ENCODE assay signal across 25 cellular contexts in genomic region chr22:29856496-29856895, GRCh38.
"Had no signal": no experiment of that assay in that cellular context is flagged by ENCODE, and none has a peak within 500 bp of the region (broad histone marks: within the 10 kb centered on the region; RNA-seq: fewer than 3 reads in every experiment).

No MANE protein-coding gene starts in this region.

- DNase-seq: activated CD4-positive, alpha-beta T cell treated with anti-CD3 and anti-CD28 coated beads for 48 hours; activated CD4-positive, alpha-beta T cell treated with anti-CD3 and anti-CD28 coated beads, Interleukin-2, amount 50 U/mL, for 4 hours; activated CD4-positive, CD25-positive, alpha-beta regulatory T cell treated with anti-CD3 and anti-CD28 coated beads, Interleukin-2, amount 50 U/mL, for 72 hours; activated CD8-positive, alpha-beta T cell treated with anti-CD3 and anti-CD28 coated beads, Interleukin-2, amount 10 ng/mL, durations not matched to agents 7 days and 5 days; activated effector memory CD4-positive, alpha-beta T cell treated with anti-CD3 and anti-CD28 coated beads, Interleukin-2, amount 50 U/mL, for 16 hours; activated naive CD4-positive, alpha-beta T cell treated with Interleukin-2 at 50 U/mL for 16 hours; activated naive CD8-positive, alpha-beta T cell treated with anti-CD3 and anti-CD28 coated beads, Interleukin-2, amount 50 U/mL, for 24 hours; activated T-cell treated with anti-CD3 and anti-CD28 coated beads, Interleukin-2, amount 50 U/mL, for 4 hours; amniotic stem cell; NCI-H1436; NCI-H187; NCI-H2081; NCI-H510A treated with DMSO at 0.1 percent for 48 hours; NCI-H69; NK-92 treated with Interleukin-12 subunit alpha and Interleukin-12 subunit beta, amount 100 ng/mL, for 24 hours; SHP77 treated with DMSO at 0.1 percent for 48 hours; T-helper 17 cell; T-helper 9 cell had no signal

- H3K4me1 Mint-ChIP-seq: activated naive CD8-positive, alpha-beta T cell treated with anti-CD3 and anti-CD28 coated beads, Interleukin-2, amount 50 U/mL, for 24 hours; WTC11 had no signal

- H3K4me3 ChIP-seq: ascending aorta, body of pancreas, Peyer's patch had no signal

- H3K36me3 Mint-ChIP-seq: activated naive CD4-positive, alpha-beta T cell treated with anti-CD3 and anti-CD28 coated beads, Interleukin-2, amount 50 U/mL, for 72 hours; WTC11 had no signal

- H3K9me3 Mint-ChIP-seq: activated naive CD4-positive, alpha-beta T cell treated with anti-CD3 and anti-CD28 coated beads, Interleukin-2, amount 50 U/mL, for 72 hours; activated naive CD8-positive, alpha-beta T cell treated with anti-CD3 and anti-CD28 coated beads, Interleukin-2, amount 50 U/mL, for 24 hours; activated T-cell treated with anti-CD3 and anti-CD28 coated beads, Interleukin-2, amount 50 U/mL, for 4 hours; WTC11 had no signal

- H3K9ac ChIP-seq: KMS-11 had no signal

- H3K4me3 Mint-ChIP-seq: activated CD8-positive, alpha-beta T cell treated with anti-CD3 and anti-CD28 coated beads, Interleukin-2, amount 10 ng/mL, durations not matched to agents 7 days and 5 days; activated naive CD8-positive, alpha-beta T cell treated with anti-CD3 and anti-CD28 coated beads, Interleukin-2, amount 50 U/mL, for 24 hours; activated T-cell treated with anti-CD3 and anti-CD28 coated beads, Interleukin-2, amount 50 U/mL, for 4 hours; T-helper 17 cell; WTC11 had no signal

- H3K27me3 Mint-ChIP-seq: activated naive CD8-positive, alpha-beta T cell treated with anti-CD3 and anti-CD28 coated beads, Interleukin-2, amount 50 U/mL, for 24 hours had no signal

- H3K4me1 ChIP-seq: ascending aorta, body of pancreas, Peyer's patch had no signal

- H3K27ac Mint-ChIP-seq: activated CD8-positive, alpha-beta T cell treated with anti-CD3 and anti-CD28 coated beads, Interleukin-2, amount 10 ng/mL, durations not matched to agents 7 days and 5 days; activated naive CD4-positive, alpha-beta T cell treated with anti-CD3 and anti-CD28 coated beads, Interleukin-2, amount 50 U/mL, for 72 hours; activated naive CD8-positive, alpha-beta T cell treated with anti-CD3 and anti-CD28 coated beads, Interleukin-2, amount 50 U/mL, for 24 hours; T-helper 17 cell; WTC11 had no signal

- ATAC-seq: activated CD8-positive, alpha-beta T cell treated with anti-CD3 and anti-CD28 coated beads, Interleukin-2, amount 10 ng/mL, durations not matched to agents 7 days and 5 days; activated naive CD4-positive, alpha-beta T cell treated with anti-CD3 and anti-CD28 coated beads, Interleukin-2, amount 50 U/mL, for 72 hours; activated naive CD8-positive, alpha-beta T cell treated with anti-CD3 and anti-CD28 coated beads, Interleukin-2, amount 50 U/mL, for 24 hours; activated T-cell treated with anti-CD3 and anti-CD28 coated beads, Interleukin-2, amount 50 U/mL, for 4 hours; body of pancreas; T-helper 17 cell; WTC11 had no signal

- H3K27ac ChIP-seq: ascending aorta, body of pancreas, KMS-11, Peyer's patch, RWPE1 had no signal

- H3K4me2 ChIP-seq: KMS-11 had no signal

- H3K36me3 ChIP-seq: ascending aorta, Peyer's patch had no signal

- H3K27me3 ChIP-seq: ascending aorta, body of pancreas, Peyer's patch had no signal

- H3K9me3 ChIP-seq: ascending aorta, body of pancreas, Peyer's patch had no signal
